In genomic region chr1:195030793-195031192, GRCh38 we compare ENCODE assay signal across 28 cellular contexts.
"Had no signal": no experiment of that assay in that cellular context is flagged by ENCODE, and none has a peak within 500 bp of the region (broad histone marks: within the 10 kb centered on the region; RNA-seq: fewer than 3 reads in every experiment).

No MANE protein-coding gene starts in this region.

- H3K4me1 ChIP-seq: SJSA1 had no signal

- H3K36me3 Mint-ChIP-seq: activated CD4-positive, alpha-beta memory T cell treated with anti-CD3 and anti-CD28 coated beads for 36 hours; activated naive CD4-positive, alpha-beta T cell treated with anti-CD3 and anti-CD28 coated beads, Interleukin-2, amount 50 U/mL, for 72 hours; brain had no signal

- H3K36me3 ChIP-seq: SJSA1 had no signal

- H3K4me3 ChIP-seq: SJSA1 had no signal

- DNase-seq: activated CD4-positive, alpha-beta memory T cell treated with anti-CD3 and anti-CD28 coated beads for 36 hours; activated CD4-positive, alpha-beta T cell treated with anti-CD3 and anti-CD28 coated beads, Interleukin-2, amount 10 ng/mL, durations not matched to agents 7 days and 5 days; activated CD4-positive, CD25-positive, alpha-beta regulatory T cell; activated CD8-positive, alpha-beta memory T cell treated with anti-CD3 and anti-CD28 coated beads for 24 hours; activated effector memory CD4-positive, alpha-beta T cell treated with anti-CD3 and anti-CD28 coated beads, Interleukin-2, amount 50 U/mL, for 16 hours; activated naive CD4-positive, alpha-beta T cell treated with Interleukin-2 at 50 U/mL for 16 hours; activated naive CD8-positive, alpha-beta T cell treated with anti-CD3 and anti-CD28 coated beads, Interleukin-2, amount 50 U/mL, for 24 hours; activated T-cell treated with anti-CD3 and anti-CD28 coated beads, Interleukin-2, amount 50 U/mL, for 4 hours; amniotic stem cell; MV-4-11; NCI-H1092 treated with DMSO at 0.1 percent for 48 hours; NCI-H1417 treated with DMSO at 0.1 percent for 48 hours; NCI-H1694 treated with DMSO at 0.1 percent for 48 hours; NCI-H2029 treated with DMSO at 0.1 percent for 48 hours; NCI-H510A treated with DMSO at 0.1 percent for 48 hours; NCI-H69; NK-92 treated with Interleukin-12 subunit alpha and Interleukin-12 subunit beta, amount 100 ng/mL, for 24 hours; OCI-M1; RPMI8226; SHP77; T-helper 17 cell; T-helper 9 cell had no signal

- H3K4me3 Mint-ChIP-seq: activated CD4-positive, alpha-beta memory T cell treated with anti-CD3 and anti-CD28 coated beads for 36 hours; activated CD4-positive, alpha-beta T cell treated with anti-CD3 and anti-CD28 coated beads, Interleukin-2, amount 10 ng/mL, durations not matched to agents 7 days and 5 days; activated naive CD8-positive, alpha-beta T cell treated with anti-CD3 and anti-CD28 coated beads, Interleukin-2, amount 50 U/mL, for 24 hours; activated T-cell treated with anti-CD3 and anti-CD28 coated beads, Interleukin-2, amount 50 U/mL, for 4 hours; brain; T-helper 17 cell had no signal

- H3K27me3 ChIP-seq: SJSA1 had no signal

- H3K9me3 ChIP-seq: SJSA1 had no signal

- H3K4me1 Mint-ChIP-seq: activated CD4-positive, alpha-beta T cell treated with anti-CD3 and anti-CD28 coated beads, Interleukin-2, amount 10 ng/mL, durations not matched to agents 7 days and 5 days; activated naive CD8-positive, alpha-beta T cell treated with anti-CD3 and anti-CD28 coated beads, Interleukin-2, amount 50 U/mL, for 24 hours; brain; T-helper 17 cell had no signal

- H3K27ac ChIP-seq: KMS-11, SJSA1, VCaP had no signal

- H3K27ac Mint-ChIP-seq: activated CD4-positive, alpha-beta memory T cell treated with anti-CD3 and anti-CD28 coated beads for 36 hours; activated CD4-positive, alpha-beta T cell treated with anti-CD3 and anti-CD28 coated beads, Interleukin-2, amount 10 ng/mL, durations not matched to agents 7 days and 5 days; activated naive CD4-positive, alpha-beta T cell treated with anti-CD3 and anti-CD28 coated beads, Interleukin-2, amount 50 U/mL, for 72 hours; activated naive CD8-positive, alpha-beta T cell treated with anti-CD3 and anti-CD28 coated beads, Interleukin-2, amount 50 U/mL, for 24 hours; brain; T-helper 17 cell had no signal

- ATAC-seq: activated naive CD4-positive, alpha-beta T cell treated with anti-CD3 and anti-CD28 coated beads, Interleukin-2, amount 50 U/mL, for 72 hours; activated naive CD8-positive, alpha-beta T cell treated with anti-CD3 and anti-CD28 coated beads, Interleukin-2, amount 50 U/mL, for 24 hours; activated T-cell treated with anti-CD3 and anti-CD28 coated beads, Interleukin-2, amount 50 U/mL, for 4 hours; Panc1; T-helper 17 cell had no signal

- H3K27me3 Mint-ChIP-seq: activated CD4-positive, alpha-beta memory T cell treated with anti-CD3 and anti-CD28 coated beads for 36 hours; activated CD4-positive, alpha-beta T cell treated with anti-CD3 and anti-CD28 coated beads, Interleukin-2, amount 10 ng/mL, durations not matched to agents 7 days and 5 days; activated naive CD8-positive, alpha-beta T cell treated with anti-CD3 and anti-CD28 coated beads, Interleukin-2, amount 50 U/mL, for 24 hours; brain; T-helper 17 cell had no signal
